In genomic region chr6:35298625-35299140, GRCh38 we compare ENCODE assay signal across 11 cellular contexts. TPM values are rescaled to one million over a fixed set of nuclear protein-coding genes. Genes with fewer than 3 reads are reported as not detected.
DNase-seq lines count a peak whose midpoint lies in the region; ATAC-seq, FAIRE-seq and TF ChIP-seq lines count a peak whose summit lies in the region.
"Had no signal": no experiment of that assay in that cellular context is flagged by ENCODE, and none has a peak within 500 bp of the region (broad histone marks: within the 10 kb centered on the region; RNA-seq: fewer than 3 reads in every experiment).

No MANE protein-coding gene starts in this region.

- H3K4me2 ChIP-seq in OCI-LY1 (ENCODE audit: low read length), result peak overlapping the region; percentile 78

- no peaks in the 10 kb centered on the region for H3K9me3 Mint-ChIP-seq in central memory CD8-positive, alpha-beta T cell

- no peaks in the 10 kb centered on the region for H4K20me1 ChIP-seq in OCI-LY1 (ENCODE audit: insufficient read depth, low read length)

- no peak overlapping the region for H2AFZ ChIP-seq in OCI-LY1 (ENCODE audit: low read length)

- no peaks in the 10 kb centered on the region for H3K9me3 ChIP-seq in OCI-LY1 (ENCODE audit: low read length)
- no peaks in the 10 kb centered on the region for H3K9me3 ChIP-seq in pancreas
- H3K9me3 ChIP-seq: thyroid gland had no signal

- no peaks in the 10 kb centered on the region for H3K27me3 Mint-ChIP-seq in central memory CD8-positive, alpha-beta T cell

- H3K36me3 Mint-ChIP-seq in central memory CD8-positive, alpha-beta T cell (ENCODE audit: insufficient read depth), result peaks cover 27% of the 10 kb centered on the region

- intact Hi-C loops in pancreas (cut with DNase I), result no loop called here

- DNase-seq in GM12864 (ENCODE audit: low read depth) (no peak), pancreas (no peak), midbrain (lab: John Stamatoyannopoulos, UW) (no peak)
- DNase-seq in central memory CD8-positive, alpha-beta T cell (ENCODE audit: low spot score in 2 of 2), result no peak
- DNase-seq in stimulated activated CD8-positive, alpha-beta memory T cell treated with anti-CD3 and anti-CD28 coated beads, Interleukin-4, amount 100 ng/mL, for 48 hours, result no peak
- no peak for DNase-seq in activated CD4-positive, alpha-beta T cell treated with anti-CD3 and anti-CD28 coated beads for 4 hours
- DNase-seq: NCI-H446 treated with DMSO at 0.1 percent for 48 hours had no signal

- TF ChIP-seq CTCF in GM12864 (IDR thresholded peaks at IDR 0.05; ENCODE audit: low read depth, low read length, missing control alignments) (no peak), OCI-LY1 (IDR thresholded peaks at IDR 0.05; ENCODE audit: low read length) (no peak), pancreas (IDR thresholded peaks at IDR 0.05) (no peak)

- H3K4me3 Mint-ChIP-seq in central memory CD8-positive, alpha-beta T cell, result peak overlapping the region; percentile 86

- peak overlapping the region; percentile 93 for H3K4me3 ChIP-seq in GM12864 (ENCODE audit: low read depth, low read length)
- H3K4me3 ChIP-seq in OCI-LY1 (ENCODE audit: low read depth, low read length, poor library complexity, severe bottlenecking), result peak overlapping the region; percentile 69
- H3K4me3 ChIP-seq in pancreas, result peak overlapping the region; percentile 47 to 79 (median 61)

- WGBS in pancreas, 2 donors, result 77 to 83% methylated on average over 6 of the region's 6 CpGs

- FAIRE-seq in pancreas (lab: Jason Lieb, UNC), result no peak
- FAIRE-seq: colon had no signal

- no peaks in the 10 kb centered on the region for H3K79me2 ChIP-seq in OCI-LY1 (ENCODE audit: insufficient read depth, low read length)

- H3K27ac Mint-ChIP-seq in central memory CD8-positive, alpha-beta T cell (ENCODE audit: low read depth), result peak overlapping the region; percentile 90

- H3K4me1 Mint-ChIP-seq in central memory CD8-positive, alpha-beta T cell, result peaks cover 54% of the 10 kb centered on the region

- H3K9ac ChIP-seq in OCI-LY1 (ENCODE audit: low read length), result peak overlapping the region; percentile 79

- H3K4me1 ChIP-seq in OCI-LY1 (ENCODE audit: insufficient read depth, low read length, severe bottlenecking), result peaks cover 53% of the 10 kb centered on the region
- peaks cover 0 to 10% (median 0%) of the 10 kb centered on the region in 3 donors for H3K4me1 ChIP-seq in pancreas

- peaks cover 20% of the 10 kb centered on the region for H3K36me3 ChIP-seq in OCI-LY1 (ENCODE audit: insufficient read depth, low read length)
- peaks cover 0 to 5% (median 0%) of the 10 kb centered on the region in 3 donors for H3K36me3 ChIP-seq in pancreas

- H3K9me2 ChIP-seq in OCI-LY1 (ENCODE audit: low read depth, low read length), result no peaks in the 10 kb centered on the region

- ATAC-seq in central memory CD8-positive, alpha-beta T cell (replicated peaks; ENCODE audit: extremely low read depth, poor library complexity, severe bottlenecking), result no peak
- ATAC-seq in pancreas, result no peak
- no peak for ATAC-seq in HG02610 (IDR thresholded peaks at IDR 0.05; ENCODE audit: unreplicated experiment)

- H3F3A ChIP-seq in OCI-LY1 (ENCODE audit: insufficient read depth, low read length), result no peaks in the 10 kb centered on the region

- peak overlapping the region; percentile 74 for H3K27ac ChIP-seq in OCI-LY1 (ENCODE audit: low read depth, low read length, poor library complexity, severe bottlenecking)
- H3K27ac ChIP-seq in pancreas, result peak overlapping the region in 2 of 4 donors; percentile 14 to 68

- no peaks in the 10 kb centered on the region for H3K27me3 ChIP-seq in OCI-LY1 (ENCODE audit: insufficient read depth, low read length)
- no peaks in the 10 kb centered on the region for H3K27me3 ChIP-seq in pancreas
- H3K27me3 ChIP-seq: thyroid gland had no signal

RNA-seq across cellular contexts. Expression of gene DEF6, which starts 1.1 kb away (rescaled TPM):
- 10 to 100 TPM in 5 of 6 donors, 1 to 10 TPM in 1; 9.4 to 14.0 (median 12.8) TPM for total RNA-seq in pancreas
- 10 to 100 TPM; 37.9 to 40.6 TPM for polyA plus RNA-seq in pancreas

RNA-seq across cellular contexts. Expression of gene ZNF76, which starts 39.1 kb away (rescaled TPM):
- 10 to 100 TPM; 14.9 to 25.0 (median 16.3) TPM for total RNA-seq in pancreas
- 10 to 100 TPM; 48.2 to 51.1 TPM for polyA plus RNA-seq in pancreas

RNA-seq across cellular contexts. Expression of gene PPARD, which starts 43.7 kb away (rescaled TPM):
- 10 to 100 TPM in 2 of 6 donors, 1 to 10 TPM in 4; 4.4 to 12.3 (median 6.0) TPM for total RNA-seq in pancreas
- polyA plus RNA-seq in pancreas, result 10 to 100 TPM; 10.3 to 14.1 TPM
